ENCODE assay signal across 8 cellular contexts in genomic region chr2:200585730-200586643, GRCh38. TPM values are rescaled to one million over a fixed set of nuclear protein-coding genes. Genes with fewer than 3 reads are reported as not detected.
DNase-seq lines count a peak whose midpoint lies in the region; ATAC-seq and TF ChIP-seq lines count a peak whose summit lies in the region.

AOX1 (plus strand) TSS chr2:200586014; CDS start chr2:200586109, 95 bp downstream.

- H3K27me3 Mint-ChIP-seq in activated B cell treated with CpG ODN at 0.5 μM for 24 hours: peaks cover 23% of the 10 kb centered on the region
- H3K27me3 Mint-ChIP-seq in effector memory CD8-positive, alpha-beta T cell: peaks cover 8 to 15% of the 10 kb centered on the region in 2 donors
- peaks cover 22% of the 10 kb centered on the region for H3K27me3 Mint-ChIP-seq in stimulated activated naive CD8-positive, alpha-beta T cell treated with anti-CD3 and anti-CD28 coated beads, Interleukin-15, Interleukin-2, amounts not matched to agents 100 ng/mL and 50 ng/mL, for 24 hours

- CTCF ChIA-PET in activated B cell treated with CpG ODN at 0.5 μM for 24 hours (lab: Charles Lee): no interaction called here

- H3K27me3 ChIP-seq in ACC112 (ENCODE audit: insufficient read depth, low read length) (no peaks in the 10 kb centered on the region), lower lobe of right lung (ENCODE audit: low read depth) (no peaks in the 10 kb centered on the region)

- H3K36me3 Mint-ChIP-seq in activated B cell treated with CpG ODN at 0.5 μM for 24 hours (ENCODE audit: low read depth): no peaks in the 10 kb centered on the region
- H3K36me3 Mint-ChIP-seq in effector memory CD8-positive, alpha-beta T cell (ENCODE audit: insufficient read depth): no peaks in the 10 kb centered on the region
- H3K36me3 Mint-ChIP-seq in stimulated activated naive CD8-positive, alpha-beta T cell treated with anti-CD3 and anti-CD28 coated beads, Interleukin-15, Interleukin-2, amounts not matched to agents 100 ng/mL and 50 ng/mL, for 24 hours (ENCODE audit: low read depth): peaks cover 4% of the 10 kb centered on the region

- ATAC-seq in GM19397 (IDR thresholded peaks at IDR 0.05; ENCODE audit: unreplicated experiment) (peak; percentile 54), activated B cell treated with CpG ODN at 0.5 μM for 24 hours (ENCODE audit: low read depth) (peak; percentile 37), lower lobe of right lung (peak; percentile 83 to 85), GM18909 (IDR thresholded peaks at IDR 0.05; ENCODE audit: poor library complexity, unreplicated experiment) (no peak)
- peak; percentile 59 for ATAC-seq in effector memory CD8-positive, alpha-beta T cell (replicated peaks)

- H2AFZ ChIP-seq in ACC112 (ENCODE audit: low read length, unreplicated experiment): peak within 1 kb of the TSS; percentile 88

- TF ChIP-seq CTCF in activated B cell treated with CpG ODN at 0.5 μM for 24 hours (IDR thresholded peaks at IDR 0.05) (no peak), lower lobe of right lung (IDR thresholded peaks at IDR 0.05) (peak; percentile 13)

- DNase-seq in activated B cell treated with CpG ODN at 0.5 μM for 24 hours (peak; percentile 22), lower lobe of right lung (peak; percentile 65), DMS153 (lab: John Stamatoyannopoulos, UW) (no peak)
- DNase-seq in effector memory CD8-positive, alpha-beta T cell: peak in 1 of 3 experiments; percentile 4

- no peak within 1 kb of the TSS for H3K27ac Mint-ChIP-seq in activated B cell treated with CpG ODN at 0.5 μM for 24 hours
- H3K27ac Mint-ChIP-seq in effector memory CD8-positive, alpha-beta T cell: peak within 1 kb of the TSS; percentile 25 to 74
- no peak within 1 kb of the TSS for H3K27ac Mint-ChIP-seq in stimulated activated naive CD8-positive, alpha-beta T cell treated with anti-CD3 and anti-CD28 coated beads, Interleukin-15, Interleukin-2, amounts not matched to agents 100 ng/mL and 50 ng/mL, for 24 hours

- H3K9me3 Mint-ChIP-seq in activated B cell treated with CpG ODN at 0.5 μM for 24 hours: no peaks in the 10 kb centered on the region
- no peaks in the 10 kb centered on the region for H3K9me3 Mint-ChIP-seq in effector memory CD8-positive, alpha-beta T cell
- no peaks in the 10 kb centered on the region for H3K9me3 Mint-ChIP-seq in stimulated activated naive CD8-positive, alpha-beta T cell treated with anti-CD3 and anti-CD28 coated beads, Interleukin-15, Interleukin-2, amounts not matched to agents 100 ng/mL and 50 ng/mL, for 24 hours

- intact Hi-C loops in activated B cell treated with CpG ODN at 0.5 μM for 24 hours (cut with micrococcal nuclease) (no loop called here), lower lobe of right lung (cut with DNase I) (no loop called here)

- H3K9me3 ChIP-seq in lower lobe of right lung: no peaks in the 10 kb centered on the region

- H3K27ac ChIP-seq in ACC112 (ENCODE audit: low read depth, low read length) (peak within 1 kb of the TSS; percentile 20), lower lobe of right lung (peak within 1 kb of the TSS; percentile 46)

- POLR2A ChIA-PET in activated B cell treated with CpG ODN at 0.5 μM for 24 hours (lab: Charles Lee): interaction anchor here (0.6 kb wide), 1 partner anchor 1252 kb away, joined by 3 read pairs; no protein-coding TSS in a partner anchor

- H3K36me3 ChIP-seq in ACC112 (ENCODE audit: insufficient read depth, low read length) (0 out of 2 replicates have a peak, but pooled peaks cover 4% of the 10 kb centered on the region), lower lobe of right lung (no peaks in the 10 kb centered on the region)

- peaks cover 44% of the 10 kb centered on the region for H3K4me1 ChIP-seq in ACC112 (ENCODE audit: control insufficient read depth, insufficient read depth, low read length, unreplicated experiment)
- H3K4me1 ChIP-seq in lower lobe of right lung: peaks cover 10% of the 10 kb centered on the region

- peak within 1 kb of the TSS; percentile 81 for H3K4me3 ChIP-seq in ACC112 (ENCODE audit: low read depth, low read length)
- H3K4me3 ChIP-seq in lower lobe of right lung: peak within 1 kb of the TSS; percentile 64

- H3K79me2 ChIP-seq in ACC112 (ENCODE audit: control insufficient read depth, insufficient read depth, low read length, unreplicated experiment): peaks cover 22% of the 10 kb centered on the region

- H3K4me3 Mint-ChIP-seq in activated B cell treated with CpG ODN at 0.5 μM for 24 hours: peak within 1 kb of the TSS; percentile 83
- peak within 1 kb of the TSS; percentile 73 to 79 for H3K4me3 Mint-ChIP-seq in effector memory CD8-positive, alpha-beta T cell
- H3K4me3 Mint-ChIP-seq in stimulated activated naive CD8-positive, alpha-beta T cell treated with anti-CD3 and anti-CD28 coated beads, Interleukin-15, Interleukin-2, amounts not matched to agents 100 ng/mL and 50 ng/mL, for 24 hours: peak within 1 kb of the TSS; percentile 73

- peaks cover 14% of the 10 kb centered on the region for H3K4me1 Mint-ChIP-seq in activated B cell treated with CpG ODN at 0.5 μM for 24 hours
- peaks cover 0 to 3% of the 10 kb centered on the region in 2 donors for H3K4me1 Mint-ChIP-seq in effector memory CD8-positive, alpha-beta T cell (ENCODE audit: low read depth in 2 of 2)
- H3K4me1 Mint-ChIP-seq in stimulated activated naive CD8-positive, alpha-beta T cell treated with anti-CD3 and anti-CD28 coated beads, Interleukin-15, Interleukin-2, amounts not matched to agents 100 ng/mL and 50 ng/mL, for 24 hours (ENCODE audit: low read depth): peaks cover 14% of the 10 kb centered on the region

RNA-seq across cellular contexts. Expression of gene AOX1, which starts in this region (rescaled TPM):
- 0.24 TPM in 1 of 2 replicates, not detected in the other for total RNA-seq in activated B cell treated with CpG ODN at 0.5 μM for 24 hours
- total RNA-seq in lower lobe of right lung: 36.7 TPM

Comparison
In these comparisons a context has a peak if more than half of its experiments do, and no peak if none do; other contexts are left out.
1. RNA of gene AOX1 (total RNA-seq): 36.7 TPM in lower lobe of right lung (single experiment); 0.24 TPM in activated B cell treated with CpG ODN at 0.5 μM for 24 hours; every median in the first group is over 10 times any median in the second.
2. Peak in DNase-seq and ATAC-seq in activated B cell treated with CpG ODN at 0.5 μM for 24 hours; RNA of the gene not detected or under 1 TPM.
3. H3K27ac Mint-ChIP-seq: peak in effector memory CD8-positive, alpha-beta T cell (2 of 2); none in activated B cell treated with CpG ODN at 0.5 μM for 24 hours (single experiment) and stimulated activated naive CD8-positive, alpha-beta T cell treated with anti-CD3 and anti-CD28 coated beads, Interleukin-15, Interleukin-2, amounts not matched to agents 100 ng/mL and 50 ng/mL, for 24 hours (single experiment).
4. Peak in every context shown above with its lines, with median percentiles within 50 percentile points of each other: H3K4me3 Mint-ChIP-seq.